Comparison of ENCODE assay signal across 8 cellular contexts in genomic region chr11:73314121-73314948, GRCh38. TPM values are rescaled to one million over a fixed set of nuclear protein-coding genes. Genes with fewer than 3 reads are reported as not detected.
DNase-seq lines count a peak whose midpoint lies in the region; ATAC-seq and TF ChIP-seq lines count a peak whose summit lies in the region.

No MANE protein-coding gene starts in this region.

- peak in 11 of 56 donors; percentile 7 to 33 (median 23) for TF ChIP-seq CTCF in dorsolateral prefrontal cortex (IDR thresholded peaks at IDR 0.05 in 54 of 56, conservative IDR thresholded peaks at IDR 0.05 in 2 of 56; ENCODE audit: low read depth in 1 of 56, partially characterized antibody in 56 of 56)

- peak in 10 of 14 donors; percentile 26 to 82 (median 58) for DNase-seq in C1 segment of cervical spinal cord (lab: John Stamatoyannopoulos, UW)
- DNase-seq in dorsolateral prefrontal cortex, result peak in 9 of 10 donors; percentile 66 to 84 (median 81)
- DNase-seq in naive thymus-derived CD4-positive, alpha-beta T cell, result no peak
- no peak for DNase-seq in stimulated activated naive CD4-positive, alpha-beta T cell treated with Interleukin-2 at 50 U/mL for 16 hours (lab: John Stamatoyannopoulos, UW)

- peaks cover 0 to 23% (median 0%) of the 10 kb centered on the region in 5 donors for H3K27me3 Mint-ChIP-seq in naive thymus-derived CD4-positive, alpha-beta T cell

- CTCF ChIA-PET in naive thymus-derived CD4-positive, alpha-beta T cell (lab: Charles Lee), result no interaction called here

- no peaks in the 10 kb centered on the region for H3K9me3 ChIP-seq in naive thymus-derived CD4-positive, alpha-beta T cell (ENCODE audit: control insufficient read depth in 2 of 3, low read length in 3 of 3)

- peak overlapping the region in 58 of 59 donors; percentile 60 to 95 (median 88) for H3K27ac ChIP-seq in dorsolateral prefrontal cortex
- H3K27ac ChIP-seq in naive thymus-derived CD4-positive, alpha-beta T cell (ENCODE audit: low read depth, low read length), result no peak overlapping the region

- H3K4me1 ChIP-seq in naive thymus-derived CD4-positive, alpha-beta T cell (ENCODE audit: control insufficient read depth in 2 of 2, insufficient read depth in 2 of 2, low read length in 2 of 2), result no peaks in the 10 kb centered on the region

- no peak for TF ChIP-seq RAD21 in Ishikawa (IDR thresholded peaks at IDR 0.05; ENCODE audit: low read depth)

- no peaks in the 10 kb centered on the region for H3K36me3 ChIP-seq in naive thymus-derived CD4-positive, alpha-beta T cell (ENCODE audit: control insufficient read depth in 2 of 3, insufficient read depth in 3 of 3, low read length in 3 of 3)

- peaks cover 0 to 3% (median 0%) of the 10 kb centered on the region in 5 donors for H3K36me3 Mint-ChIP-seq in naive thymus-derived CD4-positive, alpha-beta T cell

- 0 out of 2 replicates have a peak, but pooled peaks have one; percentile 12 for TF ChIP-seq EP300 in Ishikawa (IDR thresholded peaks at IDR 0.05; ENCODE audit: borderline replicate concordance)

- intact Hi-C loops in dorsolateral prefrontal cortex (cut with DNase I), result loop anchor here in 1 of 2 donors (5.0 kb wide), 1 partner anchor 78 kb away; no protein-coding TSS in a partner anchor
- intact Hi-C loops in naive thymus-derived CD4-positive, alpha-beta T cell (cut with micrococcal nuclease), result no loop called here

- H3K27ac Mint-ChIP-seq in naive thymus-derived CD4-positive, alpha-beta T cell, result no peak overlapping the region

- POLR2A ChIA-PET in naive thymus-derived CD4-positive, alpha-beta T cell (lab: Charles Lee), result no interaction called here

- H3K4me1 Mint-ChIP-seq in naive thymus-derived CD4-positive, alpha-beta T cell, result peaks cover 0 to 11% (median 0%) of the 10 kb centered on the region in 7 donors

- H3K9me3 Mint-ChIP-seq in naive thymus-derived CD4-positive, alpha-beta T cell, result no peaks in the 10 kb centered on the region

- H3K4me3 ChIP-seq in dorsolateral prefrontal cortex, result peak overlapping the region in 30 of 59 donors; percentile 3 to 79 (median 69)
- H3K4me3 ChIP-seq in naive thymus-derived CD4-positive, alpha-beta T cell (ENCODE audit: low read length), result no peak overlapping the region

- peak; percentile 30 for ATAC-seq in naive thymus-derived CD4-positive, alpha-beta T cell
- ATAC-seq in GM19324 (IDR thresholded peaks at IDR 0.05; ENCODE audit: low FRiP score, unreplicated experiment) (no peak), GM19467 (IDR thresholded peaks at IDR 0.05; ENCODE audit: unreplicated experiment) (no peak), GM21381 (IDR thresholded peaks at IDR 0.05; ENCODE audit: unreplicated experiment) (no peak)

- H3K4me3 Mint-ChIP-seq in naive thymus-derived CD4-positive, alpha-beta T cell, result no peak overlapping the region

- no peaks in the 10 kb centered on the region for H3K27me3 ChIP-seq in dorsolateral prefrontal cortex
- H3K27me3 ChIP-seq in naive thymus-derived CD4-positive, alpha-beta T cell (ENCODE audit: control insufficient read depth in 2 of 2, insufficient read depth in 2 of 2, low read length in 2 of 2), result no peaks in the 10 kb centered on the region

TF ChIP-seq in Ishikawa, 13 proteins besides CTCF, POLR2A, EP300 and RAD21:
- peak; percentile 93 for TF ChIP-seq TEAD4 (IDR thresholded peaks at IDR 0.05)
- no peak for TF ChIP-seq CREB1 (IDR thresholded peaks at IDR 0.05; ENCODE audit: low read depth)

RNA-seq across cellular contexts. Expression of gene ARHGEF17, which starts 6.3 kb away (rescaled TPM):
- total RNA-seq in dorsolateral prefrontal cortex, result 100 to 1,000 TPM in 102 of 120 experiments, 10 to 100 TPM in 18; 74.0 to 177 (median 117) TPM
- total RNA-seq in naive thymus-derived CD4-positive, alpha-beta T cell, result 1 to 10 TPM in 1 of 5 experiments, under 1 TPM in 2, not detected in 2; 0.11 to 1.1 (median 0.98) TPM
- polyA plus RNA-seq in naive thymus-derived CD4-positive, alpha-beta T cell, result not detected

RNA-seq across cellular contexts. Expression of gene P2RY6, which starts 42.2 kb away (rescaled TPM):
- total RNA-seq in dorsolateral prefrontal cortex, result 10 to 100 TPM in 4 of 120 experiments, 1 to 10 TPM in 93, under 1 TPM in 22, not detected in 1; 0.36 to 14.3 (median 1.8) TPM
- 1 to 10 TPM in 1 of 5 experiments, under 1 TPM in 2, not detected in 2; 0.34 to 1.8 (median 0.92) TPM for total RNA-seq in naive thymus-derived CD4-positive, alpha-beta T cell
- not detected for polyA plus RNA-seq in naive thymus-derived CD4-positive, alpha-beta T cell

Comparison
In these comparisons a context has a peak if more than half of its experiments do, and no peak if none do; other contexts are left out.
1. DNase-seq: peak in C1 segment of cervical spinal cord (10 of 14) and dorsolateral prefrontal cortex (9 of 10); none in naive thymus-derived CD4-positive, alpha-beta T cell (0 of 9) and stimulated activated naive CD4-positive, alpha-beta T cell treated with Interleukin-2 at 50 U/mL for 16 hours (single experiment).
2. RNA of gene ARHGEF17, which starts 6.3 kb away (total RNA-seq): 74.0 to 177 TPM in dorsolateral prefrontal cortex; 0.11 to 1.1 TPM in naive thymus-derived CD4-positive, alpha-beta T cell; every median in the first group is over 10 times any median in the second.